Comparison of ENCODE assay signal across 1 cellular context in genomic region chr21:38838598-38839369, GRCh38.
TF ChIP-seq lines count a peak whose summit lies in the region.

No MANE protein-coding gene starts in this region.

TF ChIP-seq in HepG2, 621 proteins besides CTCF, POLR2A, EP300 and RAD21 (continued from another document):
- TF ChIP-seq SAP130 (CRISPR knock-in tag; IDR thresholded peaks at IDR 0.05; ENCODE audit: low read depth), result no peak
